ENCODE assay signal across 29 cellular contexts in the genomic region with DNA sequence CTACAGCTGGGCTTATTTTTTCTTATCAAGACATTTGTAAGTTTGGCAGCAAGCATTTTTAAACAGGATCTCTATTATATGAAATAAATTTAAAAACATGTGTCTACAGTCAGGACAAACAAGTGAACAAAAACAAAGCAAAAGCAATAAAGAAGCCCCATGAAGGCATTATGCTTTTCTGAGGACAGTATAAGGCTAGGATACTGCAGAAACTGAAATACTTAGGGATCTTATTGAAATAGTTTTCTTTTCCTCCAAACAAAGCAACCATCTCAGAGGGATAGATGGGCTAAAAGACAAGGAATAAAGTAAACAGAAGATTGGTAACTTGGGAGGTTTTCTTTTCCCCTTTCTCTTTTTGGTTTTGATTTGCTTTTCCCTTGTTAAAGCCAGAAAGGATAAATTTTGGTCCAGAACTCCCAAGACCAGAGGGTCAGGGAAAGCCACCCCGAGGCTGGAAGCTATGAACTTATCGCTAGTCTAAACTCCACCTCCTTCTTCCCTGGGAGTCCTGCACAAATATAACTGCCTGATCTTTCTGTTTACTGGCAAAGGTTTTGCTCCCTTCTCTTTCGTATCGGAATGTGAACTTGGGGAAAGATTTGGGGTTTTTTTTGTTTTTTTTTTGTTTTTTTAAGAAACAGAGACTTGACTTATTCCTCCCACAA.
DNase-seq lines count a peak whose midpoint lies in the region; ATAC-seq and TF ChIP-seq lines count a peak whose summit lies in the region.
"Had no signal": no experiment of that assay in that cellular context is flagged by ENCODE, and none has a peak within 500 bp of the region (broad histone marks: within the 10 kb centered on the region; RNA-seq: fewer than 3 reads in every experiment).

No MANE protein-coding gene starts in this region.

- H3K4me3 ChIP-seq in mammary epithelial cell (replicated peaks in 1 of 3; ENCODE audit: insufficient read depth in 1 of 3, low read depth in 2 of 3, low read length in 3 of 3) = no peak overlapping the region
- H3K4me3 ChIP-seq in right cardiac atrium (ENCODE audit: low read length) = peak overlapping the region; percentile 36
- H3K4me3 ChIP-seq in rectal smooth muscle tissue (ENCODE audit: low read length) = peak overlapping the region; percentile 12
- H3K4me3 ChIP-seq in vagina = no peak overlapping the region
- H3K4me3 ChIP-seq: cardiac muscle cell, left lung, mucosa of descending colon, neural progenitor cell, PC-9 had no signal

- H3K9me3 ChIP-seq in mammary epithelial cell (replicated peaks; ENCODE audit: insufficient read depth, low read length) (no peaks in the 10 kb centered on the region), right cardiac atrium (ENCODE audit: control insufficient read depth, low read length) (no peaks in the 10 kb centered on the region), vagina (no peaks in the 10 kb centered on the region)
- H3K9me3 ChIP-seq: mucosa of descending colon had no signal

- no peak overlapping the region for H3K27ac Mint-ChIP-seq in MCF 10A (ENCODE audit: low read depth, unreplicated experiment)
- H3K27ac Mint-ChIP-seq: activated B cell treated with CpG ODN at 0.5 μM for 24 hours; activated naive CD4-positive, alpha-beta T cell treated with anti-CD3 and anti-CD28 coated beads, Interleukin-2, amount 50 U/mL, for 24 hours; activated T-helper 17 cell treated with anti-CD3 and anti-CD28 coated beads, Interleukin-2, amount 50 U/mL, for 72 hours; CD4-positive, alpha-beta memory T cell; neural progenitor cell; stimulated activated memory B cell treated with anti-CD40 and anti-IgM and Interleukin-4, amounts not matched to agents 10 μg/mL and 1 μg/mL and 100 μg/mL, for 72 hours had no signal

- intact Hi-C loops in mammary epithelial cell (cut with micrococcal nuclease) (loop anchor here (10.0 kb wide), 2 partner anchors 178 to 732 kb away; no protein-coding TSS in a partner anchor), MCF 10A (cut with micrococcal nuclease) (loop anchor here (10.0 kb wide), 1 partner anchor 178 kb away; no protein-coding TSS in a partner anchor), right cardiac atrium (cut with DNase I) (loop anchor here in 2 of 4 donors (10.0 kb wide), 2 partner anchors 72 to 162 kb away; a partner anchor contains a TSS), vagina (cut with DNase I) (loop anchor here (10.0 kb wide), 1 partner anchor 162 kb away; a partner anchor contains a TSS)

- no peaks in the 10 kb centered on the region for H3K79me2 ChIP-seq in mammary epithelial cell (ENCODE audit: insufficient read depth, low read length)

- TF ChIP-seq CTCF in mammary epithelial cell (conservative IDR thresholded peaks at IDR 0.05 in 1 of 2, IDR thresholded peaks at IDR 0.05 in 1 of 2; ENCODE audit: extremely low read depth in 1 of 2, insufficient read depth in 1 of 2, low read depth in 1 of 2, low read length in 2 of 2) (no peak), MCF 10A (IDR thresholded peaks at IDR 0.05; ENCODE audit: unreplicated experiment) (no peak), vagina (IDR thresholded peaks at IDR 0.05) (no peak)

- H3K9me3 Mint-ChIP-seq in MCF 10A (ENCODE audit: unreplicated experiment) = no peaks in the 10 kb centered on the region
- H3K9me3 Mint-ChIP-seq: activated B cell treated with CpG ODN at 0.5 μM for 24 hours; activated naive CD4-positive, alpha-beta T cell treated with anti-CD3 and anti-CD28 coated beads, Interleukin-2, amount 50 U/mL, for 24 hours; activated T-helper 17 cell treated with anti-CD3 and anti-CD28 coated beads, Interleukin-2, amount 50 U/mL, for 72 hours; CD4-positive, alpha-beta memory T cell; neural progenitor cell; stimulated activated memory B cell treated with anti-CD40 and anti-IgM and Interleukin-4, amounts not matched to agents 10 μg/mL and 1 μg/mL and 100 μg/mL, for 72 hours had no signal

- TF ChIP-seq POLR2A in vagina (IDR thresholded peaks at IDR 0.05) = no peak

- H2AFZ ChIP-seq in mammary epithelial cell (ENCODE audit: low read depth, low read length) = peak overlapping the region; percentile 9
- H2AFZ ChIP-seq: neural progenitor cell, PC-9 had no signal

- H4K20me1 ChIP-seq in mammary epithelial cell (ENCODE audit: insufficient read depth, low read length) = no peaks in the 10 kb centered on the region

- H3K36me3 ChIP-seq in mammary epithelial cell (ENCODE audit: insufficient read depth, low read length) = no peaks in the 10 kb centered on the region
- no peaks in the 10 kb centered on the region for H3K36me3 ChIP-seq in rectal smooth muscle tissue (ENCODE audit: control insufficient read depth, insufficient read depth, low read length)
- no peaks in the 10 kb centered on the region for H3K36me3 ChIP-seq in vagina
- H3K36me3 ChIP-seq: cardiac muscle cell, left lung, neural progenitor cell had no signal

- BruUV-seq in mammary epithelial cell (replicated peaks; lab: Mats Ljungman, UMichigan) (no TSS peak), MCF 10A (replicated peaks; lab: Mats Ljungman, UMichigan) (no TSS peak)

- peaks cover 5% of the 10 kb centered on the region for H3K4me1 ChIP-seq in mammary epithelial cell (ENCODE audit: insufficient read depth, low read length)
- H3K4me1 ChIP-seq in right cardiac atrium (ENCODE audit: control insufficient read depth, insufficient read depth, low read length) = peaks cover 8% of the 10 kb centered on the region
- peaks cover 14% of the 10 kb centered on the region for H3K4me1 ChIP-seq in rectal smooth muscle tissue (ENCODE audit: control insufficient read depth, insufficient read depth, low read length)
- peaks cover 37% of the 10 kb centered on the region for H3K4me1 ChIP-seq in vagina
- H3K4me1 ChIP-seq: neural progenitor cell had no signal

- H3K27me3 ChIP-seq in mammary epithelial cell (ENCODE audit: insufficient read depth, low read length) (no peaks in the 10 kb centered on the region), right cardiac atrium (ENCODE audit: control insufficient read depth, insufficient read depth) (no peaks in the 10 kb centered on the region), rectal smooth muscle tissue (ENCODE audit: control insufficient read depth, insufficient read depth, low read length) (no peaks in the 10 kb centered on the region), vagina (no peaks in the 10 kb centered on the region)
- H3K27me3 ChIP-seq: cardiac muscle cell, left lung, neural progenitor cell had no signal

- POLR2A ChIA-PET in MCF 10A (lab: Yijun Ruan, JAX) = interaction anchor here (0.6 to 6.0 kb wide), 10 partner anchors 9 to 1409 kb away, joined by 3 to 62 read pairs (median 4); a partner anchor contains a TSS

- H3K4me1 Mint-ChIP-seq in MCF 10A (ENCODE audit: insufficient read depth, unreplicated experiment) = peaks cover 28% of the 10 kb centered on the region
- H3K4me1 Mint-ChIP-seq: activated naive CD4-positive, alpha-beta T cell treated with anti-CD3 and anti-CD28 coated beads, Interleukin-2, amount 50 U/mL, for 24 hours had no signal

- no peak overlapping the region for H3K4me3 Mint-ChIP-seq in MCF 10A (ENCODE audit: unreplicated experiment)
- H3K4me3 Mint-ChIP-seq: activated B cell treated with CpG ODN at 0.5 μM for 24 hours; activated naive CD4-positive, alpha-beta T cell treated with anti-CD3 and anti-CD28 coated beads, Interleukin-2, amount 50 U/mL, for 24 hours; activated T-helper 17 cell treated with anti-CD3 and anti-CD28 coated beads, Interleukin-2, amount 50 U/mL, for 72 hours; CD4-positive, alpha-beta memory T cell; neural progenitor cell; stimulated activated memory B cell treated with anti-CD40 and anti-IgM and Interleukin-4, amounts not matched to agents 10 μg/mL and 1 μg/mL and 100 μg/mL, for 72 hours had no signal

- ATAC-seq in right cardiac atrium (peak in 1 of 2 donors; percentile 23), GM21576 (IDR thresholded peaks at IDR 0.05; ENCODE audit: unreplicated experiment) (no peak)
- ATAC-seq: activated T-helper 17 cell treated with anti-CD3 and anti-CD28 coated beads, Interleukin-2, amount 50 U/mL, for 72 hours; left lung; mucosa of descending colon had no signal

- no peak for DNase-seq in mammary epithelial cell
- DNase-seq in MCF 10A (ENCODE audit: unreplicated experiment) = no peak
- no peak for DNase-seq in right cardiac atrium
- no peak for DNase-seq in vagina (ENCODE audit: extremely low spot score in 2 of 2)
- DNase-seq in hypothalamus (lab: John Stamatoyannopoulos, UW) = no peak
- DNase-seq in activated CD4-positive, alpha-beta T cell treated with anti-CD3 and anti-CD28 coated beads, Interleukin-2, amount 50 U/mL, for 1 hour = no peak
- DNase-seq: activated B cell treated with CpG ODN at 0.5 μM for 24 hours; activated CD4-positive, alpha-beta T cell treated with anti-CD3 and anti-CD28 coated beads, Interleukin-2, amount 50 U/mL, for 4 hours; activated CD8-positive, alpha-beta memory T cell treated with anti-CD3 and anti-CD28 coated beads, Interleukin-2, amount 50 U/mL, for 4 hours; CD4-positive, alpha-beta memory T cell; dermis blood vessel endothelial cell; DMS 273 treated with DMSO at 0.1 percent for 48 hours; IMR-90; left lung; mucosa of descending colon; NCI-H2029 treated with DMSO at 0.1 percent for 48 hours; NCI-H345; PC-9; SHP77 treated with DMSO at 0.1 percent for 48 hours; stimulated activated CD4-positive, alpha-beta T cell treated with anti-CD3 and anti-CD28 coated beads, Interleukin-4, amount 100 ng/mL, for 1 hour; SW 1271 had no signal

- in situ Hi-C loops in mammary epithelial cell (cut with MboI; ENCODE audit: low sequenced_read_pairs in 2 of 2) = no loop called here

- no peak overlapping the region for H3K9ac ChIP-seq in mammary epithelial cell (ENCODE audit: insufficient read depth, low read length)
- no peak overlapping the region for H3K9ac ChIP-seq in rectal smooth muscle tissue (ENCODE audit: low read length)
- H3K9ac ChIP-seq: neural progenitor cell had no signal

- H3K4me2 ChIP-seq in mammary epithelial cell (ENCODE audit: insufficient read depth, low read depth, low read length) = no peak overlapping the region
- H3K4me2 ChIP-seq: neural progenitor cell, PC-9 had no signal

- no peaks in the 10 kb centered on the region for H3K36me3 Mint-ChIP-seq in MCF 10A (ENCODE audit: insufficient read depth, unreplicated experiment)
- H3K36me3 Mint-ChIP-seq: activated naive CD4-positive, alpha-beta T cell treated with anti-CD3 and anti-CD28 coated beads, Interleukin-2, amount 50 U/mL, for 24 hours; CD4-positive, alpha-beta memory T cell; neural progenitor cell; stimulated activated memory B cell treated with anti-CD40 and anti-IgM and Interleukin-4, amounts not matched to agents 10 μg/mL and 1 μg/mL and 100 μg/mL, for 72 hours had no signal

- H3K27ac ChIP-seq in mammary epithelial cell (ENCODE audit: insufficient read depth, low read depth, low read length) (no peak overlapping the region), right cardiac atrium (ENCODE audit: low read length) (peak overlapping the region; percentile 61), rectal smooth muscle tissue (ENCODE audit: low read depth, low read length) (no peak overlapping the region), vagina (peak overlapping the region; percentile 67)
- H3K27ac ChIP-seq: 22Rv1, cardiac muscle cell, neural progenitor cell, PC-9 had no signal

- CTCF ChIA-PET in mammary epithelial cell (lab: Charles Lee; ENCODE audit: low non-redundant PET) = interaction anchor here (0.5 kb wide), 1 partner anchor 405 kb away, joined by 3 read pairs; no protein-coding TSS in a partner anchor
- CTCF ChIA-PET in MCF 10A (lab: Yijun Ruan, JAX) = interaction anchor here (1.0 to 9.5 kb wide), 4 partner anchors 34 to 164 kb away, joined by 3 to 113 read pairs (median 58); a partner anchor contains a TSS

- H3K27me3 Mint-ChIP-seq in MCF 10A (ENCODE audit: insufficient read depth, unreplicated experiment) = no peaks in the 10 kb centered on the region

- dilution Hi-C loops in mammary epithelial cell (cut with HindIII; ENCODE audit: low sequenced_read_pairs) = no loop called here

- WGBS in mammary epithelial cell (ENCODE audit: low coverage, missing lambda C conversion rate) = 67% methylated on average over 4 of the region's 4 CpGs
- WGBS in right cardiac atrium = 16% methylated on average over 4 of the region's 4 CpGs

Comparison
In these comparisons a context has a peak if more than half of its experiments do, and no peak if none do; other contexts are left out.
1. H3K27ac ChIP-seq: peak in right cardiac atrium (single experiment) and vagina (single experiment); none in mammary epithelial cell (single experiment) and rectal smooth muscle tissue (single experiment).
2. H3K4me3 ChIP-seq: peak in right cardiac atrium (single experiment) and rectal smooth muscle tissue (single experiment); none in mammary epithelial cell (0 of 3) and vagina (0 of 2).